22 cellular contexts compared by ENCODE assay signal in genomic region chr22:25032066-25032465, GRCh38.
"Had no signal": no experiment of that assay in that cellular context is flagged by ENCODE, and none has a peak within 500 bp of the region (broad histone marks: within the 10 kb centered on the region; RNA-seq: fewer than 3 reads in every experiment).

No MANE protein-coding gene starts in this region.

- ATAC-seq: K562, Panc1, PC-3, Right ventricle myocardium inferior, SK-N-SH treated with all-trans-retinoic acid at 6 μM for 48 hours had no signal

- H3K4me1 ChIP-seq: SJCRH30 had no signal

- H3K4me1 Mint-ChIP-seq: IgD-negative memory B cell had no signal

- H3K9me3 Mint-ChIP-seq: IgD-negative memory B cell had no signal

- H3K27me3 ChIP-seq: SJCRH30 had no signal

- DNase-seq: Kasumi-1; MM.1S; NCI-H1092 treated with DMSO at 0.1 percent for 48 hours; NCI-H1436; NCI-H187; NCI-H2029; NCI-H2081 treated with DMSO at 0.1 percent for 48 hours; NCI-H2227 treated with DMSO at 0.1 percent for 48 hours; NCI-H524; NCI-H526 treated with DMSO at 0.1 percent for 48 hours; NCI-H748 treated with DMSO at 0.1 percent for 48 hours; NK-92 treated with Interleukin-12 subunit alpha and Interleukin-12 subunit beta, amount 100 ng/mL, for 24 hours; PC-3; SHP77 treated with DMSO at 0.1 percent for 48 hours; SJCRH30 had no signal

- H3K36me3 Mint-ChIP-seq: IgD-negative memory B cell had no signal

- H3K9me3 ChIP-seq: SJCRH30 had no signal

- H3K4me3 Mint-ChIP-seq: IgD-negative memory B cell had no signal

- H3K27me3 Mint-ChIP-seq: IgD-negative memory B cell had no signal

- H3K27ac ChIP-seq: HL-60, KMS-11, SJCRH30 had no signal

- H3K4me2 ChIP-seq: KMS-11 had no signal

- H3K9ac ChIP-seq: KMS-11 had no signal
